ENCODE assay signal across 20 cellular contexts in the genomic region with DNA sequence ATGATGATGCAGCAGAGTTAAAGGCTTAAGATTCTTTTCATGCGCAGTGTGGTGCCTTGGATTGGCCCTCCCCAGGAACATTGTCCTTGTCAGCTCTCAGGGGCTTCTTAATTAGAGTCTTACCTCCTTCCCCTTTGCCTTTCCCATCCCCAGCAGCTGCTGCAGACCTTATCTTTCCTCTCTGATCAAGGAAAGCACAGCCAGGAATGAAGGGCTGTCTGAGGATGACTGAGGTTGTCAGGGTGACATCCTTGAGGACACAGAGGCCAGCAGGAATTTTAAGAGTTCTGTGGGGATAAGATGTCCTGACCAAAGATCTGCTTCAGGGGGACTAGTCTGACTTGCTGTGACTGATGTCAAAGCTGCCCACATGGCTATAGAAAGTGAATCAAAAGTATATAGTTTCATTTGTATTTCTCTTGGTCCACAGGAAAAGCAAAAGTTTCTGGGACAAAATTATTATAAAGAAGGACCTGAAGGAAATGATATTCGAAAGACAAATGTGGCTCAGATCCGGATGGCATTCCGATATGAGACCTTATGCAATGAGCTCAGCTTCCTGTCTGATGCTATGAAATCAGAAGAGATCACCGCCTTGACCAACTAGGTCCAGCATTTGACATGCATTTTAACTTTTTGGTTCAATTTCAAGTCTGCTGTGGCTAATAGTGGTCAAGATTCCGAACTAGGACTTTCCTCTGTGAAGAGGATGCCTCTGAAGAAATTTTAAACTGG. TPM values are rescaled to one million over a fixed set of nuclear protein-coding genes. Genes with fewer than 3 reads are reported as not detected.
DNase-seq lines count a peak whose midpoint lies in the region; ATAC-seq and TF ChIP-seq lines count a peak whose summit lies in the region.
"Had no signal": no experiment of that assay in that cellular context is flagged by ENCODE, and none has a peak within 500 bp of the region (broad histone marks: within the 10 kb centered on the region; RNA-seq: fewer than 3 reads in every experiment).

No MANE protein-coding gene starts in this region.

- H3K27me3 Mint-ChIP-seq in memory B cell: no peaks in the 10 kb centered on the region

- H3K36me3 Mint-ChIP-seq in memory B cell: peaks cover 27% of the 10 kb centered on the region

- peaks cover 16% of the 10 kb centered on the region for H3K4me1 Mint-ChIP-seq in memory B cell

- TF ChIP-seq EP300 in upper lobe of left lung (IDR thresholded peaks at IDR 0.05): no peak

- peaks cover 0 to 21% (median 7%) of the 10 kb centered on the region in 4 donors for H3K36me3 ChIP-seq in upper lobe of left lung

- peaks cover 2% of the 10 kb centered on the region for H3K9me3 Mint-ChIP-seq in memory B cell

- peak; percentile 22 for DNase-seq in activated CD8-positive, alpha-beta memory T cell treated with anti-CD3 and anti-CD28 coated beads, Interleukin-2, amount 50 U/mL, for 48 hours
- no peak for DNase-seq in activated CD8-positive, alpha-beta memory T cell treated with anti-CD3 and anti-CD28 coated beads for 24 hours
- peak; percentile 17 to 64 for DNase-seq in dermis microvascular lymphatic vessel endothelial cell (ENCODE audit: low read depth in 2 of 2)
- no peak for DNase-seq in memory B cell (ENCODE audit: low spot score in 2 of 2)
- no peak for DNase-seq in upper lobe of left lung
- no peak for DNase-seq in stimulated activated CD8-positive, alpha-beta memory T cell treated with anti-CD3 and anti-CD28 coated beads, Interleukin-4, amount 100 ng/mL, for 48 hours
- DNase-seq in stimulated activated CD4-positive, alpha-beta T cell treated with anti-CD3 and anti-CD28 coated beads, Interleukin-4, amount 100 ng/mL, for 4 hours: no peak
- no peak for DNase-seq in RWPE1 (ENCODE audit: low spot score)
- DNase-seq: 8988T, DMS 273 treated with DMSO at 0.1 percent for 48 hours, MG63, NCI-H1092 treated with DMSO at 0.1 percent for 48 hours, NCI-H1694 treated with DMSO at 0.1 percent for 48 hours, NCI-H226, NCI-H69, RPMI8226, SJCRH30 had no signal

- POLR2A ChIA-PET in RWPE1 (lab: Yijun Ruan, JAX; ENCODE audit: low non-redundant PET): no interaction called here

- H3K27ac Mint-ChIP-seq in memory B cell: peak overlapping the region; percentile 50

- no peak overlapping the region for H3K4me3 ChIP-seq in upper lobe of left lung
- H3K4me3 ChIP-seq: BLaER1 treated with 17β-estradiol and CSF1 and Interleukin-3, amounts not matched to agents 10 nM and 100 nM; MG63; SJCRH30 had no signal

- 59 to 73% methylated on average over 6 of the region's 6 CpGs for WGBS in upper lobe of left lung, 2 donors

- H3K4me1 ChIP-seq in upper lobe of left lung: peaks cover 3 to 8% (median 5%) of the 10 kb centered on the region in 4 donors
- H3K4me1 ChIP-seq: SJCRH30 had no signal

- H3K27ac ChIP-seq in upper lobe of left lung: peak overlapping the region in 3 of 4 donors; percentile 7 to 76 (median 51)
- H3K27ac ChIP-seq in RWPE1: no peak overlapping the region
- H3K27ac ChIP-seq: KMS-11, SJCRH30 had no signal

- TF ChIP-seq POLR2A in upper lobe of left lung (IDR thresholded peaks at IDR 0.05): no peak

- CTCF ChIA-PET in RWPE1 (lab: Yijun Ruan, JAX): interaction anchor here (0.6 to 0.7 kb wide), 2 partner anchors 10 to 13 kb away, joined by 3 to 4 read pairs; no protein-coding TSS in a partner anchor

- ATAC-seq in memory B cell (ENCODE audit: low read depth) (no peak), upper lobe of left lung (ENCODE audit: low FRiP score in 2 of 2) (no peak)
- ATAC-seq: HepG2 had no signal

- TF ChIP-seq CTCF in upper lobe of left lung (IDR thresholded peaks at IDR 0.05) (no peak), RWPE1 (conservative IDR thresholded peaks at IDR 0.05; ENCODE audit: low read depth) (no peak)

- H3K27me3 ChIP-seq in upper lobe of left lung: no peaks in the 10 kb centered on the region
- H3K27me3 ChIP-seq: BLaER1 treated with 17β-estradiol and CSF1 and Interleukin-3, amounts not matched to agents 10 nM and 100 nM; MG63; SJCRH30 had no signal

- H3K4me3 Mint-ChIP-seq in memory B cell: no peak overlapping the region

- no peaks in the 10 kb centered on the region for H3K9me3 ChIP-seq in upper lobe of left lung
- H3K9me3 ChIP-seq: BLaER1 treated with 17β-estradiol and CSF1 and Interleukin-3, amounts not matched to agents 10 nM and 100 nM; MG63; SJCRH30 had no signal

RNA-seq across cellular contexts. Expression of a gene that starts 35.5 kb away (rescaled TPM):
- 38.0 and 48.9 TPM in 2 replicates for total RNA-seq in dermis microvascular lymphatic vessel endothelial cell
- 10 to 100 TPM; 13.2 to 74.6 (median 43.1) TPM for total RNA-seq in upper lobe of left lung

RNA-seq across cellular contexts. Expression of a gene that starts 50.4 kb away (rescaled TPM):
- 1.3 and 3.5 TPM in 2 replicates for total RNA-seq in dermis microvascular lymphatic vessel endothelial cell
- total RNA-seq in upper lobe of left lung: 10 to 100 TPM in 2 of 6 donors, 1 to 10 TPM in 4; 5.4 to 49.2 (median 9.3) TPM

Comparison
In these comparisons a context has a peak if more than half of its experiments do, and no peak if none do; other contexts are left out.
1. DNase-seq: peak in activated CD8-positive, alpha-beta memory T cell treated with anti-CD3 and anti-CD28 coated beads, Interleukin-2, amount 50 U/mL, for 48 hours (single experiment) and dermis microvascular lymphatic vessel endothelial cell (2 of 2); none in activated CD8-positive, alpha-beta memory T cell treated with anti-CD3 and anti-CD28 coated beads for 24 hours (single experiment), memory B cell (0 of 2), upper lobe of left lung (0 of 2), stimulated activated CD8-positive, alpha-beta memory T cell treated with anti-CD3 and anti-CD28 coated beads, Interleukin-4, amount 100 ng/mL, for 48 hours (single experiment), stimulated activated CD4-positive, alpha-beta T cell treated with anti-CD3 and anti-CD28 coated beads, Interleukin-4, amount 100 ng/mL, for 4 hours (0 of 2) and RWPE1 (single experiment).